Comparison of ENCODE assay signal across 8 cellular contexts in the genomic region with DNA sequence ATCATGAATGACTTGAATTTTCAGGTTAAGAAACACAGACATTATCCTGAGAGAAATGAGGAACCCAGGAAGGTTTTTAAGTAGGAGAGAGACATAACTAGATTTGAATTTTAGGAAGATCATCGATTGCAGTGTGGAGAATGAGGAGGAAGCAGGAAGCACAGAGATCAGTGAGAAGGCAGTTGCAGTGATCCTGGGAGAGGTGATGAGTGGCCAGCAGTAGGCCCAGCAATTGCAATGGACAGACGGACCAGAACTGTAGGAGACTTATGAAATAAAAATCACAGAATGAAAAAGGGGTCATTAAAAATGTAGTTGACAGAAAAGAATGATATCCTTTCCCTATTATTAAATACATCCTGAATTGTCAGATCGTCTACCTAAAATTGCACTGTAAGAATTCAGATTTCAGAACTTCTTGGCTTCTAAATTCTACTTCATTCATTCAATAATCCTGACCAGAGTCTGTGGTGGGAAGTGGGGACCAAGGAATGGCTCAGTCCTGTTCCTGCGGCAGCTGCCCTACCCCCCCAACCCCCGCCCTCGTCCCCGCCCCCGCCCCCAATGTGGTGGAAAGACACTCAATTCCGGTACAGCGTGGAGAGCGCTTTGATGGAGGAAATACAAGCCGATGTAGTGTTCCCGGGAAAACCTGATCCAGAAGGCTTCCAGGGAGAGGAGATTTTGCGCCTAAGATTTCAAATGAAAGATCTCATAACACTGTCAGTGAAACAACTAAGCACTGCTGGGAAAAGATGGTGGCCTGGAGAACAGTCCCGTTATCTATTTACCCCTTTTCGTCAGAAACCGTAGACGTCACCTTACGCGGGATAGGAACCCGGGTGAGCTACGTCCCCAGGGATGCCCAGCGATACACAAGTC. TPM values are rescaled to one million over a fixed set of nuclear protein-coding genes. Genes with fewer than 3 reads are reported as not detected.
DNase-seq lines count a peak whose midpoint lies in the region; ATAC-seq lines count a peak whose summit lies in the region.

No MANE protein-coding gene starts in this region.

- peak; percentile 62 for DNase-seq in activated CD4-positive, alpha-beta T cell treated with anti-CD3 and anti-CD28 coated beads, Interleukin-2, amount 10 ng/mL, durations not matched to agents 24 days and 14 days
- DNase-seq in activated CD4-positive, alpha-beta T cell treated with anti-CD3 and anti-CD28 coated beads for 1 hour: no peak
- no peak for DNase-seq in stimulated activated naive B cell treated with anti-CD40 and anti-IgM and Interleukin-4, amounts not matched to agents 10 μg/mL and 1 μg/mL and 100 μg/mL, for 72 hours
- DNase-seq in activated gamma-delta T cell treated with Interleukin-2 at 50 U/mL for 16 hours (no peak), NCI-H446 (lab: John Stamatoyannopoulos, UW) (no peak)
- no peak for DNase-seq in activated effector memory CD4-positive, alpha-beta T cell treated with anti-CD3 and anti-CD28 coated beads, Interleukin-2, amount 50 U/mL, for 16 hours

- H3K36me3 Mint-ChIP-seq in activated CD4-positive, alpha-beta T cell treated with anti-CD3 and anti-CD28 coated beads, Interleukin-2, amount 10 ng/mL, durations not matched to agents 24 days and 14 days (ENCODE audit: low read depth): peaks cover 31% of the 10 kb centered on the region
- H3K36me3 Mint-ChIP-seq in activated naive CD4-positive, alpha-beta T cell treated with anti-CD3 and anti-CD28 coated beads, Interleukin-2, amount 50 U/mL, for 24 hours: peaks cover 5% of the 10 kb centered on the region
- H3K36me3 Mint-ChIP-seq in stimulated activated naive B cell treated with anti-CD40 and anti-IgM and Interleukin-4, amounts not matched to agents 10 μg/mL and 1 μg/mL and 100 μg/mL, for 72 hours: peaks cover 25 to 39% of the 10 kb centered on the region in 2 donors

- H3K4me3 Mint-ChIP-seq in activated CD4-positive, alpha-beta T cell treated with anti-CD3 and anti-CD28 coated beads, Interleukin-2, amount 10 ng/mL, durations not matched to agents 24 days and 14 days: peak overlapping the region; percentile 84
- peak overlapping the region; percentile 89 for H3K4me3 Mint-ChIP-seq in activated naive CD4-positive, alpha-beta T cell treated with anti-CD3 and anti-CD28 coated beads, Interleukin-2, amount 50 U/mL, for 24 hours
- peak overlapping the region; percentile 81 to 94 for H3K4me3 Mint-ChIP-seq in stimulated activated naive B cell treated with anti-CD40 and anti-IgM and Interleukin-4, amounts not matched to agents 10 μg/mL and 1 μg/mL and 100 μg/mL, for 72 hours

- H3K9me3 Mint-ChIP-seq in activated CD4-positive, alpha-beta T cell treated with anti-CD3 and anti-CD28 coated beads, Interleukin-2, amount 10 ng/mL, durations not matched to agents 24 days and 14 days: no peaks in the 10 kb centered on the region
- H3K9me3 Mint-ChIP-seq in activated naive CD4-positive, alpha-beta T cell treated with anti-CD3 and anti-CD28 coated beads, Interleukin-2, amount 50 U/mL, for 24 hours: no peaks in the 10 kb centered on the region
- H3K9me3 Mint-ChIP-seq in stimulated activated naive B cell treated with anti-CD40 and anti-IgM and Interleukin-4, amounts not matched to agents 10 μg/mL and 1 μg/mL and 100 μg/mL, for 72 hours: no peaks in the 10 kb centered on the region

- intact Hi-C loops in activated CD4-positive, alpha-beta T cell treated with anti-CD3 and anti-CD28 coated beads, Interleukin-2, amount 10 ng/mL, durations not matched to agents 24 days and 14 days (cut with micrococcal nuclease): loop anchor here (1.0 to 10.0 kb wide), 10 partner anchors 9 to 469 kb away; partner anchors contain the start of genes C1orf50, CFAP57, EBNA1BP2 and P3H1

- peaks cover 42% of the 10 kb centered on the region for H3K4me1 Mint-ChIP-seq in activated CD4-positive, alpha-beta T cell treated with anti-CD3 and anti-CD28 coated beads, Interleukin-2, amount 10 ng/mL, durations not matched to agents 24 days and 14 days
- peaks cover 34% of the 10 kb centered on the region for H3K4me1 Mint-ChIP-seq in activated naive CD4-positive, alpha-beta T cell treated with anti-CD3 and anti-CD28 coated beads, Interleukin-2, amount 50 U/mL, for 24 hours
- peaks cover 28 to 44% of the 10 kb centered on the region in 2 donors for H3K4me1 Mint-ChIP-seq in stimulated activated naive B cell treated with anti-CD40 and anti-IgM and Interleukin-4, amounts not matched to agents 10 μg/mL and 1 μg/mL and 100 μg/mL, for 72 hours

- peak overlapping the region; percentile 91 for H3K27ac Mint-ChIP-seq in activated CD4-positive, alpha-beta T cell treated with anti-CD3 and anti-CD28 coated beads, Interleukin-2, amount 10 ng/mL, durations not matched to agents 24 days and 14 days
- H3K27ac Mint-ChIP-seq in activated naive CD4-positive, alpha-beta T cell treated with anti-CD3 and anti-CD28 coated beads, Interleukin-2, amount 50 U/mL, for 24 hours: peak overlapping the region; percentile 97
- peak overlapping the region; percentile 99 for H3K27ac Mint-ChIP-seq in stimulated activated naive B cell treated with anti-CD40 and anti-IgM and Interleukin-4, amounts not matched to agents 10 μg/mL and 1 μg/mL and 100 μg/mL, for 72 hours

- H3K27me3 Mint-ChIP-seq in activated CD4-positive, alpha-beta T cell treated with anti-CD3 and anti-CD28 coated beads, Interleukin-2, amount 10 ng/mL, durations not matched to agents 24 days and 14 days: no peaks in the 10 kb centered on the region
- H3K27me3 Mint-ChIP-seq in activated naive CD4-positive, alpha-beta T cell treated with anti-CD3 and anti-CD28 coated beads, Interleukin-2, amount 50 U/mL, for 24 hours: no peaks in the 10 kb centered on the region
- H3K27me3 Mint-ChIP-seq in stimulated activated naive B cell treated with anti-CD40 and anti-IgM and Interleukin-4, amounts not matched to agents 10 μg/mL and 1 μg/mL and 100 μg/mL, for 72 hours: no peaks in the 10 kb centered on the region

- peak overlapping the region; percentile 60 for H3K4me3 ChIP-seq in iPS-11a (ENCODE audit: low read depth, low read length)

- no peak for ATAC-seq in stimulated activated naive B cell treated with anti-CD40 and anti-IgM and Interleukin-4, amounts not matched to agents 10 μg/mL and 1 μg/mL and 100 μg/mL, for 72 hours (replicated peaks)

RNA-seq across cellular contexts. Expression of gene SLC2A1, which starts 35.1 kb away (rescaled TPM):
- total RNA-seq in activated CD4-positive, alpha-beta T cell treated with anti-CD3 and anti-CD28 coated beads, Interleukin-2, amount 10 ng/mL, durations not matched to agents 24 days and 14 days: 135 and 144 TPM in 2 replicates
